Comparison of ENCODE assay signal across 21 cellular contexts in genomic region chr2:113160962-113161361, GRCh38. TPM values are rescaled to one million over a fixed set of nuclear protein-coding genes. Genes with fewer than 3 reads are reported as not detected.
DNase-seq lines count a peak whose midpoint lies in the region; ATAC-seq and TF ChIP-seq lines count a peak whose summit lies in the region.
"Had no signal": no experiment of that assay in that cellular context is flagged by ENCODE, and none has a peak within 500 bp of the region (broad histone marks: within the 10 kb centered on the region; RNA-seq: fewer than 3 reads in every experiment).

No MANE protein-coding gene starts in this region.

- TF ChIP-seq CTCF in RWPE1 (conservative IDR thresholded peaks at IDR 0.05; ENCODE audit: low read depth) (no peak), glutamatergic neuron (IDR thresholded peaks at IDR 0.05; ENCODE audit: partially characterized antibody, unreplicated experiment) (no peak)

- POLR2A ChIA-PET in RWPE1 (lab: Yijun Ruan, JAX; ENCODE audit: low non-redundant PET) = no interaction called here

- no peaks in the 10 kb centered on the region for H3K36me3 Mint-ChIP-seq in activated naive CD8-positive, alpha-beta T cell
- no peaks in the 10 kb centered on the region for H3K36me3 Mint-ChIP-seq in activated naive CD8-positive, alpha-beta T cell treated with anti-CD3 and anti-CD28 coated beads for 36 hours
- H3K36me3 Mint-ChIP-seq in glutamatergic neuron (ENCODE audit: unreplicated experiment) = no peaks in the 10 kb centered on the region

- peak overlapping the region; percentile 28 for H3K27ac Mint-ChIP-seq in activated naive CD8-positive, alpha-beta T cell
- H3K27ac Mint-ChIP-seq in activated naive CD8-positive, alpha-beta T cell treated with anti-CD3 and anti-CD28 coated beads for 36 hours = no peak overlapping the region
- peak overlapping the region; percentile 77 for H3K27ac Mint-ChIP-seq in glutamatergic neuron (ENCODE audit: unreplicated experiment)

- CTCF ChIA-PET in RWPE1 (lab: Yijun Ruan, JAX) = no interaction called here

- ATAC-seq in GM21619 (IDR thresholded peaks at IDR 0.05; ENCODE audit: unreplicated experiment) = no peak
- ATAC-seq in GM21515 (IDR thresholded peaks at IDR 0.05; ENCODE audit: unreplicated experiment) = no peak
- ATAC-seq: A549, K562 had no signal

- no peak for DNase-seq in activated naive CD8-positive, alpha-beta T cell treated with anti-CD3 and anti-CD28 coated beads for 36 hours
- DNase-seq in RWPE1 (ENCODE audit: low spot score) (no peak), glutamatergic neuron (no peak), posterior vena cava (ENCODE audit: low spot score) (peak; percentile 48), cortex of kidney (lab: John Stamatoyannopoulos, UW) (no peak)
- DNase-seq: C1 segment of cervical spinal cord, COR-L47, GOT3, MV-4-11, NCI-H1417, NCI-H1930, NCI-H2171, NCI-H446, NCI-H748 treated with DMSO at 0.1 percent for 48 hours, PC-9 had no signal

- H3K4me1 Mint-ChIP-seq in activated naive CD8-positive, alpha-beta T cell (ENCODE audit: low read depth) = peaks cover 53% of the 10 kb centered on the region
- H3K4me1 Mint-ChIP-seq in activated naive CD8-positive, alpha-beta T cell treated with anti-CD3 and anti-CD28 coated beads for 36 hours = peaks cover 35% of the 10 kb centered on the region
- peaks cover 6% of the 10 kb centered on the region for H3K4me1 Mint-ChIP-seq in glutamatergic neuron (ENCODE audit: low read depth, unreplicated experiment)

- peak overlapping the region; percentile 20; the same call in 1 of the 2 replicates for H3K27ac ChIP-seq in RWPE1
- H3K27ac ChIP-seq: A549, PC-9 had no signal

- intact Hi-C loops in posterior vena cava (cut with DNase I) = no loop called here

- no peaks in the 10 kb centered on the region for H3K27me3 Mint-ChIP-seq in activated naive CD8-positive, alpha-beta T cell
- no peaks in the 10 kb centered on the region for H3K27me3 Mint-ChIP-seq in activated naive CD8-positive, alpha-beta T cell treated with anti-CD3 and anti-CD28 coated beads for 36 hours
- peaks cover 11% of the 10 kb centered on the region for H3K27me3 Mint-ChIP-seq in glutamatergic neuron (ENCODE audit: unreplicated experiment)

- H3K9me3 Mint-ChIP-seq in activated naive CD8-positive, alpha-beta T cell (ENCODE audit: low read depth) = no peaks in the 10 kb centered on the region
- no peaks in the 10 kb centered on the region for H3K9me3 Mint-ChIP-seq in activated naive CD8-positive, alpha-beta T cell treated with anti-CD3 and anti-CD28 coated beads for 36 hours
- peaks cover 2% of the 10 kb centered on the region for H3K9me3 Mint-ChIP-seq in glutamatergic neuron (ENCODE audit: unreplicated experiment)

- no peak overlapping the region for H3K4me3 Mint-ChIP-seq in activated naive CD8-positive, alpha-beta T cell
- no peak overlapping the region for H3K4me3 Mint-ChIP-seq in activated naive CD8-positive, alpha-beta T cell treated with anti-CD3 and anti-CD28 coated beads for 36 hours
- H3K4me3 Mint-ChIP-seq in glutamatergic neuron (ENCODE audit: unreplicated experiment) = no peak overlapping the region

RNA-seq across cellular contexts. Expression of gene PSD4, which starts 12.8 kb away (rescaled TPM):
- total RNA-seq in activated naive CD8-positive, alpha-beta T cell treated with anti-CD3 and anti-CD28 coated beads for 36 hours = 100 to 1,000 TPM; 194 to 198 TPM
- total RNA-seq in glutamatergic neuron (ENCODE audit: unreplicated experiment) (1.2 TPM), posterior vena cava (10 to 100 TPM in 1 of 2 donors, 1 to 10 TPM in 1; 5.8 to 10.5 TPM)

RNA-seq across cellular contexts. Expression of gene IL1RN, which starts 33.6 kb away (rescaled TPM):
- under 1 TPM; 0.19 to 0.30 TPM for total RNA-seq in activated naive CD8-positive, alpha-beta T cell treated with anti-CD3 and anti-CD28 coated beads for 36 hours
- not detected for total RNA-seq in glutamatergic neuron (ENCODE audit: unreplicated experiment)
- total RNA-seq in posterior vena cava = 1 to 10 TPM; 1.7 to 3.0 TPM
- total RNA-seq: K562, SK-MEL-5 had no signal

Comparison
In these comparisons a context has a peak if more than half of its experiments do, and no peak if none do; other contexts are left out.
1. RNA of gene PSD4, which starts 12.8 kb away (total RNA-seq): 194 to 198 TPM in activated naive CD8-positive, alpha-beta T cell treated with anti-CD3 and anti-CD28 coated beads for 36 hours; 5.8 to 10.5 TPM in posterior vena cava and 1.2 TPM in glutamatergic neuron (single experiment); every median in the first group is over 10 times any median in the second.